In the genomic region with DNA sequence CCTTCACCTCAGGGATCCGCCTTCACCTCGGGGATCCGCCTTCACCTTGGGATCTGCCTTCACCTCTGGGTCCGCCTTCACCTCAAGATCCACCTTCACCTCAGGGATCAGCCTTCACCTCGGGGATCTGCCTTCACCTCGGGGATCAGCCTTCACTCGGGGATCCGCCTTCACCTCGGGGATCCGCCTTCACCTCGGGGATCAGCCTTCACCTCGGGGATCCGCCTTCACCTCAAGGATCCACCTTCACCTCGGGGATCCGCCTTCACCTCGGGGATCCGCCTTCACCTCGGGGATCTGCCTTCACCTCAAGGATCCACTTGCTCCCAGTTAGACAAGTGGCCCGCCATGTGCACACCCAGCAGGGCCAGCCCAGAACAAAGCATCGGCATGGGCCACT, we compare ENCODE assay signal across 26 cellular contexts. TPM values are rescaled to one million over a fixed set of nuclear protein-coding genes. Genes with fewer than 3 reads are reported as not detected.
DNase-seq lines count a peak whose midpoint lies in the region; ATAC-seq, FAIRE-seq and TF ChIP-seq lines count a peak whose summit lies in the region.
"Had no signal": no experiment of that assay in that cellular context is flagged by ENCODE, and none has a peak within 500 bp of the region (broad histone marks: within the 10 kb centered on the region; RNA-seq: fewer than 3 reads in every experiment).

No MANE protein-coding gene starts in this region.

- TF ChIP-seq CTCF in bronchial epithelial cell (IDR thresholded peaks at IDR 0.05; ENCODE audit: insufficient read depth, low read length, severe bottlenecking) (no peak), osteocyte (IDR thresholded peaks at IDR 0.05) (no peak), type B pancreatic cell (conservative IDR thresholded peaks at IDR 0.05) (no peak)

- ATAC-seq in effector memory CD8-positive, alpha-beta T cell (replicated peaks) = no peak
- ATAC-seq: gastrocnemius medialis, HCT116, left cardiac atrium, right cardiac atrium had no signal

- no peak overlapping the region for H3K4me3 ChIP-seq in bronchial epithelial cell (ENCODE audit: low read depth, low read length)
- H3K4me3 ChIP-seq: gastrocnemius medialis, hepatocyte, PC-9, tibial nerve had no signal

- peak; percentile 97 for FAIRE-seq in bronchial epithelial cell (lab: Jason Lieb, UNC)
- FAIRE-seq: HepG2 had no signal

- no peak overlapping the region for H3K27ac Mint-ChIP-seq in activated T-cell treated with anti-CD3 and anti-CD28 coated beads, Interleukin-2, amount 50 U/mL, for 24 hours
- H3K27ac Mint-ChIP-seq in osteocyte (ENCODE audit: unreplicated experiment) (no peak overlapping the region), type B pancreatic cell (no peak overlapping the region)
- no peak overlapping the region for H3K27ac Mint-ChIP-seq in effector memory CD8-positive, alpha-beta T cell
- H3K27ac Mint-ChIP-seq: activated CD4-positive, alpha-beta memory T cell treated with anti-CD3 and anti-CD28 coated beads, Interleukin-2, amount 10 ng/mL, durations not matched to agents 7 days and 5 days; nephron progenitor cell; T-helper 2 cell treated with Interferon-gamma antibody and Interleukin-4, amounts not matched to agents 5 μg/mL and 100 μg/mL, for 36 hours had no signal

- H3K36me3 Mint-ChIP-seq in activated T-cell treated with anti-CD3 and anti-CD28 coated beads, Interleukin-2, amount 50 U/mL, for 24 hours (ENCODE audit: low read depth) = no peaks in the 10 kb centered on the region
- H3K36me3 Mint-ChIP-seq in osteocyte (ENCODE audit: unreplicated experiment) = no peaks in the 10 kb centered on the region
- peaks cover 23% of the 10 kb centered on the region for H3K36me3 Mint-ChIP-seq in type B pancreatic cell
- H3K36me3 Mint-ChIP-seq in effector memory CD8-positive, alpha-beta T cell (ENCODE audit: insufficient read depth) = no peaks in the 10 kb centered on the region

- no peaks in the 10 kb centered on the region for H3K27me3 ChIP-seq in bronchial epithelial cell (ENCODE audit: control insufficient read depth, insufficient read depth, low read length)

- no peak overlapping the region for H3K4me3 Mint-ChIP-seq in activated T-cell treated with anti-CD3 and anti-CD28 coated beads, Interleukin-2, amount 50 U/mL, for 24 hours
- H3K4me3 Mint-ChIP-seq in osteocyte (ENCODE audit: unreplicated experiment) = no peak overlapping the region
- no peak overlapping the region for H3K4me3 Mint-ChIP-seq in type B pancreatic cell
- H3K4me3 Mint-ChIP-seq in effector memory CD8-positive, alpha-beta T cell = no peak overlapping the region
- H3K4me3 Mint-ChIP-seq: activated CD4-positive, alpha-beta memory T cell treated with anti-CD3 and anti-CD28 coated beads, Interleukin-2, amount 10 ng/mL, durations not matched to agents 7 days and 5 days; nephron progenitor cell; T-helper 2 cell treated with Interferon-gamma antibody and Interleukin-4, amounts not matched to agents 5 μg/mL and 100 μg/mL, for 36 hours had no signal

- H3K4me1 Mint-ChIP-seq in activated T-cell treated with anti-CD3 and anti-CD28 coated beads, Interleukin-2, amount 50 U/mL, for 24 hours (ENCODE audit: low read depth) = no peaks in the 10 kb centered on the region
- H3K4me1 Mint-ChIP-seq in osteocyte (ENCODE audit: unreplicated experiment) (no peaks in the 10 kb centered on the region), type B pancreatic cell (ENCODE audit: unreplicated experiment) (no peaks in the 10 kb centered on the region)
- H3K4me1 Mint-ChIP-seq in effector memory CD8-positive, alpha-beta T cell (ENCODE audit: low read depth in 2 of 2) = peaks cover 0 to 3% of the 10 kb centered on the region in 2 donors
- H3K4me1 Mint-ChIP-seq: activated CD4-positive, alpha-beta memory T cell treated with anti-CD3 and anti-CD28 coated beads, Interleukin-2, amount 10 ng/mL, durations not matched to agents 7 days and 5 days; nephron progenitor cell had no signal

- H3K9me3 Mint-ChIP-seq in activated T-cell treated with anti-CD3 and anti-CD28 coated beads, Interleukin-2, amount 50 U/mL, for 24 hours = no peaks in the 10 kb centered on the region
- peaks cover 11% of the 10 kb centered on the region for H3K9me3 Mint-ChIP-seq in osteocyte (ENCODE audit: unreplicated experiment)
- H3K9me3 Mint-ChIP-seq in type B pancreatic cell = peaks cover 9% of the 10 kb centered on the region
- peaks cover 0 to 3% of the 10 kb centered on the region in 2 donors for H3K9me3 Mint-ChIP-seq in effector memory CD8-positive, alpha-beta T cell

- H3K36me3 ChIP-seq in bronchial epithelial cell (ENCODE audit: control insufficient read depth, insufficient read depth, low read length) = no peaks in the 10 kb centered on the region
- H3K36me3 ChIP-seq: gastrocnemius medialis had no signal

- peaks cover 13% of the 10 kb centered on the region for H3K27me3 Mint-ChIP-seq in activated T-cell treated with anti-CD3 and anti-CD28 coated beads, Interleukin-2, amount 50 U/mL, for 24 hours
- peaks cover 2% of the 10 kb centered on the region for H3K27me3 Mint-ChIP-seq in osteocyte (ENCODE audit: unreplicated experiment)
- peaks cover 7% of the 10 kb centered on the region for H3K27me3 Mint-ChIP-seq in type B pancreatic cell
- peaks cover 12 to 34% of the 10 kb centered on the region in 2 donors for H3K27me3 Mint-ChIP-seq in effector memory CD8-positive, alpha-beta T cell

- no peak for TF ChIP-seq POLR2A in erythroblast (IDR thresholded peaks at IDR 0.05; ENCODE audit: low read length)

- peak; percentile 19 for DNase-seq in activated T-cell treated with anti-CD3 and anti-CD28 coated beads, Interleukin-2, amount 50 U/mL, for 24 hours
- DNase-seq in activated T-cell treated with anti-CD3 and anti-CD28 coated beads for 4 hours = no peak
- no peak for DNase-seq in bronchial epithelial cell (ENCODE audit: low read depth)
- peak; percentile 77 for DNase-seq in osteocyte (ENCODE audit: extremely low spot score, unreplicated experiment)
- DNase-seq in type B pancreatic cell (ENCODE audit: extremely low spot score, unreplicated experiment) = peak; percentile 66
- DNase-seq in effector memory CD8-positive, alpha-beta T cell = no peak
- no peak for DNase-seq in erythroblast (lab: John Stamatoyannopoulos, UW)
- DNase-seq in retina = no peak
- DNase-seq: activated CD4-positive, alpha-beta memory T cell treated with anti-CD3 and anti-CD28 coated beads, Interleukin-2, amount 10 ng/mL, durations not matched to agents 7 days and 5 days; activated gamma-delta T cell; dermis blood vessel endothelial cell; gastrocnemius medialis; left cardiac atrium; NCI-H1930; NCI-H526; nephron progenitor cell; PC-9; SIG-M5 had no signal

RNA-seq across cellular contexts. Expression of gene KIF1A, which starts 7.3 kb away (rescaled TPM):
- not detected in 2 replicates for total RNA-seq in bronchial epithelial cell
- total RNA-seq in osteocyte = 4.3 and 5.6 TPM in 2 replicates
- 78.4 and 112 TPM in 2 replicates for total RNA-seq in type B pancreatic cell (ENCODE audit: low replicate concordance)
- total RNA-seq: dermis blood vessel endothelial cell, HepG2, PC-9 had no signal

RNA-seq across cellular contexts. Expression of gene AGXT, which starts 55.9 kb away (rescaled TPM):
- total RNA-seq in bronchial epithelial cell (not detected in 2 replicates), osteocyte (not detected in 2 replicates), type B pancreatic cell (ENCODE audit: low replicate concordance) (0.51 and 1.00 TPM in 2 replicates)
- total RNA-seq: A172; activated CD4-positive, alpha-beta memory T cell treated with anti-CD3 and anti-CD28 coated beads, Interleukin-2, amount 10 ng/mL, durations not matched to agents 7 days and 5 days; dermis blood vessel endothelial cell; G401; PC-9; right cardiac atrium had no signal

Comparison
In these comparisons a context has a peak if more than half of its experiments do, and no peak if none do; other contexts are left out.
1. DNase-seq: peak in activated T-cell treated with anti-CD3 and anti-CD28 coated beads, Interleukin-2, amount 50 U/mL, for 24 hours (single experiment), osteocyte (single experiment) and type B pancreatic cell (single experiment); none in activated T-cell treated with anti-CD3 and anti-CD28 coated beads for 4 hours (single experiment), bronchial epithelial cell (single experiment), effector memory CD8-positive, alpha-beta T cell (0 of 3), erythroblast (0 of 2) and retina (single experiment).
2. RNA of gene KIF1A, which starts 7.3 kb away (total RNA-seq): 78.4 to 112 TPM in type B pancreatic cell; 4.3 to 5.6 TPM in osteocyte and not detected in bronchial epithelial cell; every median in the first group is over 10 times any median in the second.